In the genomic region with DNA sequence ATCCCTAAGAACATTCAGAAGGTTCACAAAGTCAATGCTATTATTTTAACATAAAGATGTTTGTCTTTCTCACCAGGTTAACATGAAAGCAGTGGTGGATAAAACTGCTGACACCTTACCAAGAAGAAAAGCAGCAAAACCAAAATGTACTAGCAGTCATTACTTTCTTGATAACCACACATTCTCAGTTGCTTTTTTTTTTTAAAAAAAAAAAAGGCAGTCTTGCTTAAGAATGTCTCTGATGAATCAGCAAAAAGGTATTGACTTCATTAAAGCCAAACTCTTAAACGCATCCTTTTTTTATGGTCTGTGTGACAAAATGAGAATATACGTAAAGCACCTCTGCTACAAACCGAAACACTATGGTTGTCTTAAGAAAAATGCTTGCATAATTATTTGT, we compare ENCODE assay signal across 13 cellular contexts. TPM values are rescaled to one million over a fixed set of nuclear protein-coding genes. Genes with fewer than 3 reads are reported as not detected.
A peak's percentile ranks its signal among the peaks of the same experiment; 100 is the strongest.
DNase-seq lines count a peak whose midpoint lies in the region; ATAC-seq and TF ChIP-seq lines count a peak whose summit lies in the region.
"Had no signal": no experiment of that assay in that cellular context is flagged by ENCODE, and none has a peak within 500 bp of the region (broad histone marks: within the 10 kb centered on the region; RNA-seq: fewer than 3 reads in every experiment).

No MANE protein-coding gene starts in this region.

- CTCF ChIA-PET in GM10248 (lab: Yijun Ruan, JAX) = no interaction called here

- no peaks in the 10 kb centered on the region for H3K9me3 Mint-ChIP-seq in HFFc6
- no peaks in the 10 kb centered on the region for H3K9me3 Mint-ChIP-seq in activated T-helper 17 cell treated with anti-CD3 and anti-CD28 coated beads, Interleukin-2, amount 50 U/mL, for 72 hours
- H3K9me3 Mint-ChIP-seq: activated naive CD4-positive, alpha-beta T cell treated with anti-CD3 and anti-CD28 coated beads, Interleukin-2, amount 10 ng/mL, durations not matched to agents 7 days and 5 days; IgD-negative memory B cell had no signal

- peaks cover 11% of the 10 kb centered on the region for H3K4me1 Mint-ChIP-seq in HFFc6 (ENCODE audit: low read depth)
- H3K4me1 Mint-ChIP-seq in activated T-helper 17 cell treated with anti-CD3 and anti-CD28 coated beads, Interleukin-2, amount 50 U/mL, for 72 hours = no peaks in the 10 kb centered on the region
- H3K4me1 Mint-ChIP-seq: IgD-negative memory B cell had no signal

- ATAC-seq in activated T-helper 17 cell treated with anti-CD3 and anti-CD28 coated beads, Interleukin-2, amount 50 U/mL, for 72 hours (replicated peaks) = peak; percentile 93
- ATAC-seq in GM19463 (IDR thresholded peaks at IDR 0.05; ENCODE audit: unreplicated experiment) (no peak), GM19035 (IDR thresholded peaks at IDR 0.05; ENCODE audit: unreplicated experiment) (no peak)

- DNase-seq in CD1c-positive myeloid dendritic cell (ENCODE audit: extremely low spot score) (peak; percentile 6), HFFc6 (peak; percentile 58), iris pigment epithelial cell (ENCODE audit: low read depth) (peak; percentile 57), NCI-H82 (lab: John Stamatoyannopoulos, UW) (no peak), GM10248 (ENCODE audit: extremely low spot score) (no peak)
- DNase-seq: activated naive CD4-positive, alpha-beta T cell treated with anti-CD3 and anti-CD28 coated beads, Interleukin-2, amount 10 ng/mL, durations not matched to agents 7 days and 5 days; dorsolateral prefrontal cortex; sigmoid colon; transverse colon had no signal

- H3K4me3 Mint-ChIP-seq in HFFc6 = no peak overlapping the region
- H3K4me3 Mint-ChIP-seq in activated T-helper 17 cell treated with anti-CD3 and anti-CD28 coated beads, Interleukin-2, amount 50 U/mL, for 72 hours = no peak overlapping the region
- H3K4me3 Mint-ChIP-seq: activated naive CD4-positive, alpha-beta T cell treated with anti-CD3 and anti-CD28 coated beads, Interleukin-2, amount 10 ng/mL, durations not matched to agents 7 days and 5 days; IgD-negative memory B cell had no signal

- no peaks in the 10 kb centered on the region for H3K27me3 Mint-ChIP-seq in HFFc6 (ENCODE audit: insufficient read depth)
- no peaks in the 10 kb centered on the region for H3K27me3 Mint-ChIP-seq in activated T-helper 17 cell treated with anti-CD3 and anti-CD28 coated beads, Interleukin-2, amount 50 U/mL, for 72 hours

- POLR2A ChIA-PET in GM10248 (lab: Yijun Ruan, JAX) = no interaction called here

- TF ChIP-seq CTCF in HFFc6 (IDR thresholded peaks at IDR 0.05) (no peak), GM10248 (IDR thresholded peaks at IDR 0.05; ENCODE audit: control extremely low read depth, extremely low read depth, low read depth, missing control alignments) (no peak)

- H3K27ac Mint-ChIP-seq in HFFc6 = no peak overlapping the region; the same call in 1 of the 2 replicates
- no peak overlapping the region for H3K27ac Mint-ChIP-seq in activated T-helper 17 cell treated with anti-CD3 and anti-CD28 coated beads, Interleukin-2, amount 50 U/mL, for 72 hours
- H3K27ac Mint-ChIP-seq: activated naive CD4-positive, alpha-beta T cell treated with anti-CD3 and anti-CD28 coated beads, Interleukin-2, amount 10 ng/mL, durations not matched to agents 7 days and 5 days; IgD-negative memory B cell had no signal

- no peaks in the 10 kb centered on the region for H3K36me3 Mint-ChIP-seq in HFFc6 (ENCODE audit: low read depth)
- no peaks in the 10 kb centered on the region for H3K36me3 Mint-ChIP-seq in activated T-helper 17 cell treated with anti-CD3 and anti-CD28 coated beads, Interleukin-2, amount 50 U/mL, for 72 hours (ENCODE audit: low read depth)
- H3K36me3 Mint-ChIP-seq: activated naive CD4-positive, alpha-beta T cell treated with anti-CD3 and anti-CD28 coated beads, Interleukin-2, amount 10 ng/mL, durations not matched to agents 7 days and 5 days; IgD-negative memory B cell had no signal

RNA-seq across cellular contexts. Expression of a gene that starts 31.9 kb away (rescaled TPM):
- under 1 TPM; 0.14 to 0.38 (median 0.19) TPM for total RNA-seq in HFFc6 (2021; fragmentation: NEBNext Ultra II Directional; extraction: Animal tissue kit (Norgen Biotek cat#: 25700))
- 1 to 10 TPM; 2.4 TPM for total RNA-seq in activated T-helper 17 cell treated with anti-CD3 and anti-CD28 coated beads, Interleukin-2, amount 50 U/mL, for 72 hours

RNA-seq across cellular contexts. Expression of a gene that starts 42.5 kb away (rescaled TPM):
- not detected for total RNA-seq in HFFc6 (2021; fragmentation: NEBNext Ultra II Directional; extraction: Animal tissue kit (Norgen Biotek cat#: 25700))
- total RNA-seq in activated T-helper 17 cell treated with anti-CD3 and anti-CD28 coated beads, Interleukin-2, amount 50 U/mL, for 72 hours = 1 to 10 TPM in 1 of 2 donors, under 1 TPM in 1; 0.87 to 3.4 TPM
- total RNA-seq: sigmoid colon, transverse colon had no signal

Comparison
In these comparisons a context has a peak if more than half of its experiments do, and no peak if none do; other contexts are left out.
1. DNase-seq: peak in CD1c-positive myeloid dendritic cell (single experiment), HFFc6 (single experiment) and iris pigment epithelial cell (single experiment); none in NCI-H82 (single experiment) and GM10248 (single experiment).